In genomic region chr10:3245395-3245794, GRCh38 we compare ENCODE assay signal across 35 cellular contexts.
"Had no signal": no experiment of that assay in that cellular context is flagged by ENCODE, and none has a peak within 500 bp of the region (broad histone marks: within the 10 kb centered on the region; RNA-seq: fewer than 3 reads in every experiment).

No MANE protein-coding gene starts in this region.

- H3K9me3 Mint-ChIP-seq: activated B cell treated with CpG ODN at 0.5 μM for 24 hours; activated CD4-positive, alpha-beta memory T cell treated with anti-CD3 and anti-CD28 coated beads, Interleukin-2, amount 10 ng/mL, durations not matched to agents 7 days and 5 days; activated CD4-positive, alpha-beta T cell treated with anti-CD3 and anti-CD28 coated beads, Interleukin-2, amount 10 ng/mL, durations not matched to agents 7 days and 5 days; activated naive CD4-positive, alpha-beta T cell treated with anti-CD3 and anti-CD28 coated beads for 36 hours; activated naive CD4-positive, alpha-beta T cell treated with anti-CD3 and anti-CD28 coated beads, Interleukin-2, amount 50 U/mL, for 72 hours; activated naive CD8-positive, alpha-beta T cell treated with anti-CD3 and anti-CD28 coated beads for 36 hours; activated T-cell treated with anti-CD3 and anti-CD28 coated beads, Interleukin-2, amount 50 U/mL, for 24 hours; activated T-helper 2 cell treated with anti-CD3 and anti-CD28 coated beads, Interferon-gamma antibody, Interleukin-2, Interleukin-4, amounts not matched to agents 10 μg/mL and 5 μg/mL and 100 μg/mL, durations not matched to agents 14 hours and 24 hours and 36 hours; T-helper 1 cell treated with Interleukin-12 subunit alpha and Interleukin-12 subunit beta and Interleukin-4 antibody, amounts not matched to agents 30 μg/mL and 1 μg/mL, for 36 hours; T-helper 2 cell treated with Interferon-gamma antibody and Interleukin-4, amounts not matched to agents 5 μg/mL and 100 μg/mL, for 36 hours had no signal

- H3K4me3 ChIP-seq: adrenal gland, body of pancreas, breast epithelium had no signal

- H3K4me1 Mint-ChIP-seq: activated B cell treated with CpG ODN at 0.5 μM for 24 hours; activated CD4-positive, alpha-beta T cell treated with anti-CD3 and anti-CD28 coated beads for 36 hours had no signal

- H3K27me3 ChIP-seq: brain microvascular endothelial cell, breast epithelium had no signal

- H3K27ac Mint-ChIP-seq: activated B cell treated with CpG ODN at 0.5 μM for 24 hours; activated CD4-positive, alpha-beta memory T cell treated with anti-CD3 and anti-CD28 coated beads, Interleukin-2, amount 10 ng/mL, durations not matched to agents 7 days and 5 days; activated CD4-positive, alpha-beta T cell treated with anti-CD3 and anti-CD28 coated beads for 36 hours; activated CD4-positive, alpha-beta T cell treated with anti-CD3 and anti-CD28 coated beads, Interleukin-2, amount 10 ng/mL, durations not matched to agents 7 days and 5 days; activated CD8-positive, alpha-beta memory T cell treated with anti-CD3 and anti-CD28 coated beads, Interleukin-2, amount 10 ng/mL, durations not matched to agents 7 days and 5 days; activated CD8-positive, alpha-beta T cell treated with anti-CD3 and anti-CD28 coated beads, Interleukin-2, amount 10 ng/mL, durations not matched to agents 7 days and 5 days; activated naive CD4-positive, alpha-beta T cell treated with anti-CD3 and anti-CD28 coated beads for 36 hours; activated naive CD4-positive, alpha-beta T cell treated with anti-CD3 and anti-CD28 coated beads, Interleukin-2, amount 50 U/mL, for 72 hours; activated naive CD8-positive, alpha-beta T cell treated with anti-CD3 and anti-CD28 coated beads for 36 hours; activated T-cell treated with anti-CD3 and anti-CD28 coated beads, Interleukin-2, amount 50 U/mL, for 24 hours; activated T-helper 2 cell treated with anti-CD3 and anti-CD28 coated beads, Interferon-gamma antibody, Interleukin-2, Interleukin-4, amounts not matched to agents 10 μg/mL and 5 μg/mL and 100 μg/mL, durations not matched to agents 14 hours and 24 hours and 36 hours; T-helper 1 cell treated with Interleukin-12 subunit alpha and Interleukin-12 subunit beta and Interleukin-4 antibody, amounts not matched to agents 30 μg/mL and 1 μg/mL, for 36 hours; T-helper 2 cell treated with Interferon-gamma antibody and Interleukin-4, amounts not matched to agents 5 μg/mL and 100 μg/mL, for 36 hours had no signal

- H3K4me1 ChIP-seq: adrenal gland, body of pancreas, breast epithelium had no signal

- H3K36me3 Mint-ChIP-seq: activated CD8-positive, alpha-beta memory T cell treated with anti-CD3 and anti-CD28 coated beads, Interleukin-2, amount 10 ng/mL, durations not matched to agents 7 days and 5 days; activated naive CD4-positive, alpha-beta T cell treated with anti-CD3 and anti-CD28 coated beads, Interleukin-2, amount 50 U/mL, for 72 hours; activated naive CD8-positive, alpha-beta T cell treated with anti-CD3 and anti-CD28 coated beads for 36 hours had no signal

- DNase-seq: activated B cell treated with CpG ODN at 0.5 μM for 24 hours; activated CD4-positive, alpha-beta memory T cell treated with anti-CD3 and anti-CD28 coated beads, Interleukin-2, amount 10 ng/mL, durations not matched to agents 7 days and 5 days; activated CD4-positive, alpha-beta T cell treated with anti-CD3 and anti-CD28 coated beads for 1 hour; activated CD4-positive, alpha-beta T cell treated with anti-CD3 and anti-CD28 coated beads for 36 hours; activated CD4-positive, alpha-beta T cell treated with anti-CD3 and anti-CD28 coated beads for 48 hours; activated CD4-positive, alpha-beta T cell treated with anti-CD3 and anti-CD28 coated beads, Interleukin-2, amount 10 ng/mL, durations not matched to agents 7 days and 5 days; activated CD4-positive, alpha-beta T cell treated with anti-CD3 and anti-CD28 coated beads, Interleukin-2, amount 50 U/mL, for 48 hours; activated CD8-positive, alpha-beta memory T cell treated with anti-CD3 and anti-CD28 coated beads for 24 hours; activated CD8-positive, alpha-beta memory T cell treated with anti-CD3 and anti-CD28 coated beads, Interleukin-2, amount 10 ng/mL, durations not matched to agents 7 days and 5 days; activated CD8-positive, alpha-beta memory T cell treated with anti-CD3 and anti-CD28 coated beads, Interleukin-2, amount 50 U/mL, for 48 hours; activated CD8-positive, alpha-beta T cell treated with anti-CD3 and anti-CD28 coated beads, Interleukin-2, amount 10 ng/mL, durations not matched to agents 7 days and 5 days; activated effector memory CD4-positive, alpha-beta T cell treated with Interleukin-2 at 50 U/mL for 16 hours; activated gamma-delta T cell treated with Interleukin-2 at 50 U/mL for 16 hours; activated naive CD4-positive, alpha-beta T cell; activated naive CD4-positive, alpha-beta T cell treated with anti-CD3 and anti-CD28 coated beads for 36 hours; activated naive CD4-positive, alpha-beta T cell treated with anti-CD3 and anti-CD28 coated beads, Interleukin-2, amount 50 U/mL, for 16 hours; activated naive CD8-positive, alpha-beta T cell treated with anti-CD3 and anti-CD28 coated beads for 36 hours; activated T-cell treated with anti-CD3 and anti-CD28 coated beads, Interleukin-2, amount 50 U/mL, for 24 hours; activated T-cell treated with anti-CD3 and anti-CD28 coated beads, Interleukin-2, amount 50 U/mL, for 48 hours; adrenal gland; amniotic stem cell; aorta; body of pancreas; brain microvascular endothelial cell; central memory CD4-positive, alpha-beta T cell; SW 1271; T-helper 1 cell; T-helper 2 cell; T-helper 9 cell had no signal

- H3K36me3 ChIP-seq: adrenal gland, brain microvascular endothelial cell, breast epithelium had no signal

- H3K4me3 Mint-ChIP-seq: activated B cell treated with CpG ODN at 0.5 μM for 24 hours; activated CD4-positive, alpha-beta memory T cell treated with anti-CD3 and anti-CD28 coated beads, Interleukin-2, amount 10 ng/mL, durations not matched to agents 7 days and 5 days; activated CD4-positive, alpha-beta T cell treated with anti-CD3 and anti-CD28 coated beads for 36 hours; activated CD4-positive, alpha-beta T cell treated with anti-CD3 and anti-CD28 coated beads, Interleukin-2, amount 10 ng/mL, durations not matched to agents 7 days and 5 days; activated CD8-positive, alpha-beta memory T cell treated with anti-CD3 and anti-CD28 coated beads, Interleukin-2, amount 10 ng/mL, durations not matched to agents 7 days and 5 days; activated CD8-positive, alpha-beta T cell treated with anti-CD3 and anti-CD28 coated beads, Interleukin-2, amount 10 ng/mL, durations not matched to agents 7 days and 5 days; activated naive CD4-positive, alpha-beta T cell treated with anti-CD3 and anti-CD28 coated beads for 36 hours; activated naive CD8-positive, alpha-beta T cell treated with anti-CD3 and anti-CD28 coated beads for 36 hours; activated T-cell treated with anti-CD3 and anti-CD28 coated beads, Interleukin-2, amount 50 U/mL, for 24 hours; T-helper 1 cell treated with Interleukin-12 subunit alpha and Interleukin-12 subunit beta and Interleukin-4 antibody, amounts not matched to agents 30 μg/mL and 1 μg/mL, for 36 hours; T-helper 2 cell treated with Interferon-gamma antibody and Interleukin-4, amounts not matched to agents 5 μg/mL and 100 μg/mL, for 36 hours had no signal

- H3K9me3 ChIP-seq: adrenal gland, body of pancreas, breast epithelium had no signal

- H3K27ac ChIP-seq: adrenal gland, body of pancreas, brain microvascular endothelial cell, breast epithelium, VCaP had no signal
